ENCODE assay signal across 15 cellular contexts in the genomic region with DNA sequence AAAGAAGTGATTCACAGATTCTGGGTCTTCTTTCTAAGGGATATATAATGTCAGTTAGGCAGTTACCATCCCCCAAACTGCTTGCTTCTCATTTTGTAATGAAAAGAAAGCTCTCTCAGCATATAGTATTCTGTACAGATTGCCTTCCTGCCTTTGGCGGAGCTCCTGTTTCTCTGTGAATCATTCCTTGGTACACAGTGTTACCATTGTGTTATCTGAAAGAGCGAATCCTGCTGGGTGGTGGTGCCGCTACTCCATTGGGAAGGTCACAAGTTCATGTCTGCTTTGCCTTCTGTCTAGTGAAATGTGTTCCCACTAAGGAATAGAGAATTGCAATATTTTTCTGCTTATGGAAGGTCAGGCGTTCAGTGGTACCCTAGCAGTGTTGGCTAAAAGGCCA.
DNase-seq lines count a peak whose midpoint lies in the region; ATAC-seq and TF ChIP-seq lines count a peak whose summit lies in the region.
"Had no signal": no experiment of that assay in that cellular context is flagged by ENCODE, and none has a peak within 500 bp of the region (broad histone marks: within the 10 kb centered on the region; RNA-seq: fewer than 3 reads in every experiment).

No MANE protein-coding gene starts in this region.

- BruUV-seq in Calu3 (replicated peaks; lab: Mats Ljungman, UMichigan), result no TSS peak

- peaks cover 12% of the 10 kb centered on the region for H3K9me3 Mint-ChIP-seq in Calu3 (ENCODE audit: low read depth, unreplicated experiment)
- H3K9me3 Mint-ChIP-seq in CD8-positive, alpha-beta T cell, result peaks cover 12% of the 10 kb centered on the region

- no peaks in the 10 kb centered on the region for H3K27me3 ChIP-seq in CD8-positive, alpha-beta T cell (ENCODE audit: insufficient read depth, low read length)
- H3K27me3 ChIP-seq: SJSA1 had no signal

- H3K36me3 ChIP-seq in CD8-positive, alpha-beta T cell (ENCODE audit: insufficient read depth, low read length), result no peaks in the 10 kb centered on the region
- H3K36me3 ChIP-seq: SJSA1 had no signal

- H3K9me3 ChIP-seq in CD8-positive, alpha-beta T cell (ENCODE audit: low read length), result peaks cover 8% of the 10 kb centered on the region

- no peak overlapping the region for H3K27ac ChIP-seq in CD8-positive, alpha-beta T cell (ENCODE audit: low read depth, low read length)
- H3K27ac ChIP-seq: SJSA1 had no signal

- H3K4me1 Mint-ChIP-seq in Calu3 (ENCODE audit: low read depth, unreplicated experiment), result peaks cover 17% of the 10 kb centered on the region
- no peaks in the 10 kb centered on the region for H3K4me1 Mint-ChIP-seq in CD8-positive, alpha-beta T cell (ENCODE audit: low read depth)

- CTCF ChIA-PET in Calu3 (lab: Charles Lee), result interaction anchor here (0.9 to 1.6 kb wide), 4 partner anchors 9 to 263 kb away, joined by 3 to 14 read pairs (median 6); no protein-coding TSS in a partner anchor
- CTCF ChIA-PET in CD8-positive, alpha-beta T cell (lab: Charles Lee), result no interaction called here

- no peak for TF ChIP-seq CTCF in Calu3 (IDR thresholded peaks at IDR 0.05; ENCODE audit: unreplicated experiment)
- TF ChIP-seq CTCF in foreskin fibroblast (IDR thresholded peaks at IDR 0.05; ENCODE audit: low read depth, low read length), result no peak
- no peak for TF ChIP-seq CTCF in CD8-positive, alpha-beta T cell (IDR thresholded peaks at IDR 0.05)

- POLR2A ChIA-PET in CD8-positive, alpha-beta T cell (lab: Charles Lee), result no interaction called here

- peak; percentile 53 for DNase-seq in Calu3
- DNase-seq in amygdala (lab: John Stamatoyannopoulos, UW), result peak in 47 of 56 donors; percentile 9 to 89 (median 58)
- peak; percentile 1 to 10 for DNase-seq in foreskin fibroblast
- DNase-seq in nucleus accumbens (lab: John Stamatoyannopoulos, UW), result peak in 48 of 56 donors; percentile 26 to 88 (median 68)
- no peak for DNase-seq in NCI-H2029 treated with DMSO at 0.1 percent for 48 hours (lab: John Stamatoyannopoulos, UW)
- no peak for DNase-seq in CD8-positive, alpha-beta T cell
- DNase-seq in SK-N-DZ (ENCODE audit: low spot score), result no peak
- DNase-seq: activated naive CD4-positive, alpha-beta T cell treated with Interleukin-2 at 50 U/mL for 16 hours; DMS53; NCI-H187; stimulated activated CD4-positive, alpha-beta T cell treated with anti-CD3 and anti-CD28 coated beads, Interleukin-4, amount 100 ng/mL, for 24 hours; stimulated activated naive CD4-positive, alpha-beta T cell had no signal

- intact Hi-C loops in Calu3 (cut with micrococcal nuclease; ENCODE audit: unreplicated experiment), result loop anchor here (2.0 kb wide), 1 partner anchor 14 kb away; no protein-coding TSS in a partner anchor
- intact Hi-C loops in CD8-positive, alpha-beta T cell (cut with DNase I, micrococcal nuclease), result no loop called here

- ATAC-seq in HG02840 (IDR thresholded peaks at IDR 0.05; ENCODE audit: low FRiP score, unreplicated experiment), result no peak
- no peak for ATAC-seq in CD8-positive, alpha-beta T cell

- H3K36me3 Mint-ChIP-seq in Calu3 (ENCODE audit: insufficient read depth, unreplicated experiment), result no peaks in the 10 kb centered on the region
- peaks cover 4% of the 10 kb centered on the region for H3K36me3 Mint-ChIP-seq in CD8-positive, alpha-beta T cell

- no peaks in the 10 kb centered on the region for H3K4me1 ChIP-seq in CD8-positive, alpha-beta T cell (ENCODE audit: insufficient read depth, low read length)
- H3K4me1 ChIP-seq: SJSA1 had no signal

- H3K4me3 ChIP-seq in foreskin fibroblast (ENCODE audit: low read depth in 1 of 2, low read length in 2 of 2), result no peak overlapping the region
- no peak overlapping the region for H3K4me3 ChIP-seq in CD8-positive, alpha-beta T cell (ENCODE audit: low read depth, low read length)
- H3K4me3 ChIP-seq: SJSA1 had no signal

- H3K4me3 Mint-ChIP-seq in Calu3 (ENCODE audit: low read depth, unreplicated experiment), result peak overlapping the region; percentile 18
- H3K4me3 Mint-ChIP-seq in CD8-positive, alpha-beta T cell, result no peak overlapping the region
- H3K4me3 Mint-ChIP-seq: dendritic cell treated with granulocyte-macrophage colony-stimulating factor and Interleukin-4, amounts not matched to agents 40 ng/mL and 50 ng/mL, for 4 days had no signal

- no peaks in the 10 kb centered on the region for H3K27me3 Mint-ChIP-seq in Calu3 (ENCODE audit: unreplicated experiment)
- peaks cover 17% of the 10 kb centered on the region for H3K27me3 Mint-ChIP-seq in CD8-positive, alpha-beta T cell (ENCODE audit: low read depth)
- H3K27me3 Mint-ChIP-seq: dendritic cell treated with granulocyte-macrophage colony-stimulating factor and Interleukin-4, amounts not matched to agents 40 ng/mL and 50 ng/mL, for 4 days had no signal

- peak overlapping the region; percentile 56 for H3K27ac Mint-ChIP-seq in Calu3 (ENCODE audit: unreplicated experiment)
- no peak overlapping the region for H3K27ac Mint-ChIP-seq in CD8-positive, alpha-beta T cell
- H3K27ac Mint-ChIP-seq: dendritic cell treated with granulocyte-macrophage colony-stimulating factor and Interleukin-4, amounts not matched to agents 40 ng/mL and 50 ng/mL, for 4 days had no signal

Comparison
In these comparisons a context has a peak if more than half of its experiments do, and no peak if none do; other contexts are left out.
1. DNase-seq: peak in Calu3 (single experiment), amygdala (47 of 56), foreskin fibroblast (2 of 2) and nucleus accumbens (48 of 56); none in NCI-H2029 treated with DMSO at 0.1 percent for 48 hours (single experiment), CD8-positive, alpha-beta T cell (0 of 7) and SK-N-DZ (single experiment).